In genomic region chr20:34472246-34472925, GRCh38 we compare ENCODE assay signal across 9 cellular contexts. TPM values are rescaled to one million over a fixed set of nuclear protein-coding genes. Genes with fewer than 3 reads are reported as not detected.
DNase-seq lines count a peak whose midpoint lies in the region; TF ChIP-seq lines count a peak whose summit lies in the region.
"Had no signal": no experiment of that assay in that cellular context is flagged by ENCODE, and none has a peak within 500 bp of the region (broad histone marks: within the 10 kb centered on the region; RNA-seq: fewer than 3 reads in every experiment).

No MANE protein-coding gene starts in this region.

- peaks cover 2% of the 10 kb centered on the region for H3K9me3 Mint-ChIP-seq in progenitor cell of endocrine pancreas (ENCODE audit: low read depth)
- H3K9me3 Mint-ChIP-seq: activated naive CD4-positive, alpha-beta T cell treated with anti-CD3 and anti-CD28 coated beads, Interleukin-2, amount 50 U/mL, for 24 hours had no signal

- peak overlapping the region in 1 of 2 donors; percentile 70 for H3K27ac ChIP-seq in ascending aorta

- H3K36me3 Mint-ChIP-seq in progenitor cell of endocrine pancreas (ENCODE audit: insufficient read depth): peaks cover 50% of the 10 kb centered on the region

- intact Hi-C loops in ascending aorta (cut with DNase I): no loop called here

- DNase-seq in ELR (ENCODE audit: low read depth) (peak; percentile 64), NOMO-1 treated with dmso at 0.1 percent for 144 hours (lab: John Stamatoyannopoulos, UW; ENCODE audit: unreplicated experiment) (peak; percentile 11), epithelial cell of esophagus (ENCODE audit: low read depth) (peak; percentile 10), progenitor cell of endocrine pancreas (ENCODE audit: low spot score, unreplicated experiment) (no peak), NCI-H748 treated with DMSO at 0.1 percent for 48 hours (lab: John Stamatoyannopoulos, UW) (no peak), NCI-H1105 treated with DMSO at 0.1 percent for 48 hours (lab: John Stamatoyannopoulos, UW) (no peak), ascending aorta (ENCODE audit: low spot score in 2 of 2) (no peak), SHP77 treated with DMSO at 0.1 percent for 48 hours (lab: John Stamatoyannopoulos, UW) (no peak)

- peaks cover 7% of the 10 kb centered on the region for H3K4me1 Mint-ChIP-seq in progenitor cell of endocrine pancreas (ENCODE audit: low read depth)

- H3K4me1 ChIP-seq in ascending aorta: peaks cover 0 to 12% of the 10 kb centered on the region in 2 donors

- peaks cover 7 to 21% of the 10 kb centered on the region in 2 donors for H3K36me3 ChIP-seq in ascending aorta

- TF ChIP-seq CTCF in epithelial cell of esophagus (IDR thresholded peaks at IDR 0.05; ENCODE audit: insufficient read depth, low read depth, low read length, missing control alignments) (no peak), progenitor cell of endocrine pancreas (IDR thresholded peaks at IDR 0.05; ENCODE audit: unreplicated experiment) (no peak), ascending aorta (IDR thresholded peaks at IDR 0.05) (no peak)

- H3K4me3 Mint-ChIP-seq in progenitor cell of endocrine pancreas (ENCODE audit: low read depth): no peak overlapping the region
- H3K4me3 Mint-ChIP-seq: activated naive CD4-positive, alpha-beta T cell treated with anti-CD3 and anti-CD28 coated beads, Interleukin-2, amount 50 U/mL, for 24 hours had no signal

- peak overlapping the region; percentile 78 for H3K27ac Mint-ChIP-seq in progenitor cell of endocrine pancreas

- no peaks in the 10 kb centered on the region for H3K9me3 ChIP-seq in ascending aorta

- H3K4me3 ChIP-seq in epithelial cell of esophagus (ENCODE audit: low read length): no peak overlapping the region
- H3K4me3 ChIP-seq in ascending aorta: no peak overlapping the region

- H3K27me3 Mint-ChIP-seq in progenitor cell of endocrine pancreas: no peaks in the 10 kb centered on the region
- H3K27me3 Mint-ChIP-seq: activated naive CD4-positive, alpha-beta T cell treated with anti-CD3 and anti-CD28 coated beads, Interleukin-2, amount 50 U/mL, for 24 hours had no signal

- H3K27me3 ChIP-seq in ascending aorta: no peaks in the 10 kb centered on the region

RNA-seq across cellular contexts. Expression of gene DYNLRB1, which starts 43.8 kb away (rescaled TPM):
- total RNA-seq in progenitor cell of endocrine pancreas (185 and 208 TPM in 2 replicates), ascending aorta (148 TPM)

Comparison
In these comparisons a context has a peak if more than half of its experiments do, and no peak if none do; other contexts are left out.
1. DNase-seq: peak in ELR (single experiment), NOMO-1 treated with dmso at 0.1 percent for 144 hours (single experiment) and epithelial cell of esophagus (single experiment); none in progenitor cell of endocrine pancreas (single experiment), NCI-H748 treated with DMSO at 0.1 percent for 48 hours (single experiment), NCI-H1105 treated with DMSO at 0.1 percent for 48 hours (single experiment), ascending aorta (0 of 2) and SHP77 treated with DMSO at 0.1 percent for 48 hours (single experiment).